ENCODE assay signal across 16 cellular contexts in the genomic region with DNA sequence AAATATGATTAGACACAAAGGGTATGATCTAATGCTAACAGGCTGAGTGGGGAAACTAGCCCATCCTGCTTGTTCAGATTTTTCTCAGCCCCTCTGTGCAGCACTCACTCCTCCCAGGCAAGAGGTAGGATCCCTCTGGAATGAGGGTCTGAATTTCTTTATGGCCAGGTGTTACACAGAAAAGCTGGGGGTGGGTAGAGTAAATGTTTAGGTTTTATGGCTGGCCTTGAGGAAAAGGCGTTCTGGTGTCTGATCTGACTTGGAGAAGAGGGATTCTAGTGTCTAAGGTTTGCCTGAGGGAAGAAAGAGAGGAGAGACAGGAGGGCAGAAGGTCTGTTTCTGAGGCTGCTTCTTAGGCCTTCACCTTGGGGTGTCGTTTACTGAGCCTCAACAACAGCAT.
A peak's percentile ranks its signal among the peaks of the same experiment; 100 is the strongest.
DNase-seq lines count a peak whose midpoint lies in the region; ATAC-seq and TF ChIP-seq lines count a peak whose summit lies in the region.
"Had no signal": no experiment of that assay in that cellular context is flagged by ENCODE, and none has a peak within 500 bp of the region (broad histone marks: within the 10 kb centered on the region; RNA-seq: fewer than 3 reads in every experiment).

No MANE protein-coding gene starts in this region.

- H2BK20ac ChIP-seq in IMR-90 (ENCODE audit: low read depth, low read length): peak overlapping the region; percentile 81

- peaks cover 7% of the 10 kb centered on the region for H3K4me1 ChIP-seq in IMR-90 (ENCODE audit: control insufficient read depth, insufficient read depth, low read length)
- no peaks in the 10 kb centered on the region for H3K4me1 ChIP-seq in stomach

- 86% methylated on average over 1 of the region's 2 CpGs; no CpG with 5 or more reads in 1 of the 2 experiments for WGBS in IMR-90 (ENCODE audit: extremely low coverage in 2 of 2, insufficient read length in 1 of 2), 2 experiments
- WGBS in stomach, 5 donors: 80 to 93% (median 84%) methylated on average over 2 of the region's 2 CpGs

- no peak overlapping the region for H3K4me2 ChIP-seq in IMR-90 (ENCODE audit: low read depth, low read length)
- H3K4me2 ChIP-seq: A549 had no signal

- H3K27me3 ChIP-seq in IMR-90 (ENCODE audit: control insufficient read depth, insufficient read depth, low read length) (no peaks in the 10 kb centered on the region), layer of hippocampus (ENCODE audit: control insufficient read depth, insufficient read depth, low read length) (no peaks in the 10 kb centered on the region), stomach (no peaks in the 10 kb centered on the region)
- H3K27me3 ChIP-seq: BE2C had no signal

- no peak overlapping the region; the same call in 1 of the 2 replicates for H3K56ac ChIP-seq in IMR-90 (ENCODE audit: extremely low read depth, insufficient read depth, low read length)

- H3K4ac ChIP-seq in IMR-90 (ENCODE audit: low read depth, low read length): peak overlapping the region; percentile 47; the same call in 1 of the 2 replicates

- H3K23ac ChIP-seq in IMR-90 (ENCODE audit: low read depth, low read length): no peak overlapping the region

- no peak for TF ChIP-seq RAD21 in IMR-90 (IDR thresholded peaks at IDR 0.05; ENCODE audit: low read length)

- H3K9me3 ChIP-seq in IMR-90 (ENCODE audit: control insufficient read depth, insufficient read depth, low read length): no peaks in the 10 kb centered on the region
- H3K9me3 ChIP-seq in stomach: no peaks in the 10 kb centered on the region
- H3K9me3 ChIP-seq: A549, BE2C had no signal

- no peaks in the 10 kb centered on the region for H4K20me1 ChIP-seq in IMR-90 (ENCODE audit: insufficient read depth, low read length)

- peak overlapping the region; percentile 28; the same call in 1 of the 2 replicates for H2AK5ac ChIP-seq in IMR-90 (ENCODE audit: low read depth, low read length)

- peak overlapping the region; percentile 93; the same call in 2 of the 3 replicates for H2BK15ac ChIP-seq in IMR-90 (ENCODE audit: low read depth, low read length)

- H3K18ac ChIP-seq in IMR-90 (ENCODE audit: low read depth, low read length): no peak overlapping the region

- dilution Hi-C loops in IMR-90 (cut with HindIII; ENCODE audit: low sequenced_read_pairs, unreplicated experiment): no loop called here

- H4K5ac ChIP-seq in IMR-90 (ENCODE audit: low read depth, low read length): no peak overlapping the region; the same call in 1 of the 2 replicates

- no peak for ATAC-seq in IMR-90 (ENCODE audit: low read depth)
- ATAC-seq in HG03280 (IDR thresholded peaks at IDR 0.05; ENCODE audit: unreplicated experiment): no peak
- ATAC-seq in HG03342 (IDR thresholded peaks at IDR 0.05; ENCODE audit: unreplicated experiment): no peak
- ATAC-seq: A549 had no signal

- POLR2A ChIA-PET in IMR-90 (lab: Charles Lee; ENCODE audit: unreplicated experiment): no interaction called here

- H3K9me1 ChIP-seq in IMR-90 (ENCODE audit: insufficient read depth, low read length): 0 out of 2 replicates have a peak, but pooled peaks cover 3% of the 10 kb centered on the region

- no TSS peak for BruUV-seq in IMR-90 (replicated peaks; lab: Mats Ljungman, UMichigan)

- peak overlapping the region; percentile 52 for H2BK120ac ChIP-seq in IMR-90 (ENCODE audit: low read depth, low read length)

- H3K14ac ChIP-seq in IMR-90 (replicated peaks; ENCODE audit: low read depth, low read length): no peak overlapping the region; the same call in 1 of the 2 replicates

- TF ChIP-seq POLR2A in IMR-90 (IDR thresholded peaks at IDR 0.05; ENCODE audit: low read depth, low read length) (no peak), stomach (IDR thresholded peaks at IDR 0.05) (no peak)

- H2AFZ ChIP-seq in IMR-90 (replicated peaks; ENCODE audit: low read length, poor library complexity): no peak overlapping the region

- in situ Hi-C loops in IMR-90 (cut with MboI; ENCODE audit: low sequenced_read_pairs): no loop called here

- H2AK9ac ChIP-seq in IMR-90 (replicated peaks; ENCODE audit: low read depth, low read length, poor library complexity): no peak overlapping the region

- H4K8ac ChIP-seq in IMR-90 (ENCODE audit: low read depth in 2 of 2, low read length in 2 of 2): peak overlapping the region; percentile 21 to 48; a peak in 1 of 4 replicates

- no peak for TF ChIP-seq EP300 in stomach (IDR thresholded peaks at IDR 0.05)

- TF ChIP-seq CTCF in IMR-90 (conservative IDR thresholded peaks at IDR 0.05; ENCODE audit: low read depth, low read length): no peak
- no peak for TF ChIP-seq CTCF in stomach (IDR thresholded peaks at IDR 0.05)

- no peak overlapping the region for H3K27ac ChIP-seq in IMR-90 (ENCODE audit: insufficient read depth, low read length)
- H3K27ac ChIP-seq in cingulate gyrus (ENCODE audit: low read depth, low read length): peak overlapping the region; percentile 72
- H3K27ac ChIP-seq in layer of hippocampus (ENCODE audit: low read depth, low read length): peak overlapping the region; percentile 66
- peak overlapping the region; percentile 76 for H3K27ac ChIP-seq in temporal lobe (ENCODE audit: low read depth, low read length)
- H3K27ac ChIP-seq in stomach: no peak overlapping the region
- H3K27ac ChIP-seq: A549, C4-2B had no signal

- peak overlapping the region; percentile 75; the same call in 1 of the 2 replicates for H4K91ac ChIP-seq in IMR-90 (ENCODE audit: insufficient read depth, low read depth, low read length)

- CTCF ChIA-PET in IMR-90 (lab: Yijun Ruan, JAX): no interaction called here

- H3K79me1 ChIP-seq in IMR-90 (ENCODE audit: low read depth in 1 of 2, low read length in 2 of 2): no peaks in the 10 kb centered on the region

- H3K36me3 ChIP-seq in IMR-90 (ENCODE audit: control insufficient read depth, insufficient read depth, low read length): no peaks in the 10 kb centered on the region
- no peaks in the 10 kb centered on the region for H3K36me3 ChIP-seq in stomach
- H3K36me3 ChIP-seq: BE2C had no signal

- intact Hi-C loops in IMR-90 (cut with micrococcal nuclease): no loop called here
- intact Hi-C loops in stomach (cut with DNase I; ENCODE audit: low total_unique reads): no loop called here

- no peak overlapping the region for H3K9ac ChIP-seq in IMR-90 (ENCODE audit: low read depth, low read length)

- DNase-seq in IMR-90 (no peak), stomach (no peak)
- DNase-seq in activated CD4-positive, alpha-beta T cell treated with anti-CD3 and anti-CD28 coated beads for 1 hour: no peak
- DNase-seq: BE2C; CD4-positive, alpha-beta memory T cell; DMS153; DMS79 treated with DMSO at 0.1 percent for 48 hours; EL; GDM1 had no signal

- H3K4me3 ChIP-seq in IMR-90 (ENCODE audit: insufficient read depth, low read depth, low read length): no peak overlapping the region
- no peak overlapping the region for H3K4me3 ChIP-seq in stomach
- H3K4me3 ChIP-seq: A549 had no signal

- no peak overlapping the region for H2BK5ac ChIP-seq in IMR-90 (ENCODE audit: low read depth, low read length, poor library complexity, severe bottlenecking)

TF ChIP-seq in IMR-90, 13 proteins besides CTCF, POLR2A, EP300 and RAD21:
- no peak for TF ChIP-seq FOS (IDR thresholded peaks at IDR 0.05; ENCODE audit: low read depth, low read length)
- no peak for TF ChIP-seq ELK1 (IDR thresholded peaks at IDR 0.05; ENCODE audit: borderline replicate concordance, low read depth, low read length)

Comparison
In these comparisons a context has a peak if more than half of its experiments do, and no peak if none do; other contexts are left out.
1. H3K27ac ChIP-seq: peak in cingulate gyrus (single experiment), layer of hippocampus (single experiment) and temporal lobe (single experiment); none in IMR-90 (single experiment) and stomach (0 of 5).